33 cellular contexts compared by ENCODE assay signal in genomic region chr12:83468988-83469908, GRCh38.
"Had no signal": no experiment of that assay in that cellular context is flagged by ENCODE, and none has a peak within 500 bp of the region (broad histone marks: within the 10 kb centered on the region; RNA-seq: fewer than 3 reads in every experiment).

No MANE protein-coding gene starts in this region.

- H3K27me3 ChIP-seq: adrenal gland, ascending aorta, breast epithelium, esophagus squamous epithelium, gastrocnemius medialis, pancreas, sigmoid colon, upper lobe of left lung, vagina had no signal

- H3K36me3 ChIP-seq: adrenal gland, ascending aorta, breast epithelium, esophagus squamous epithelium, gastrocnemius medialis, pancreas, prostate gland, sigmoid colon, upper lobe of left lung, vagina had no signal

- H2AFZ ChIP-seq: hepatocyte had no signal

- H3K9me3 ChIP-seq: ascending aorta, breast epithelium, esophagus squamous epithelium, gastrocnemius medialis, pancreas, prostate gland, sigmoid colon, upper lobe of left lung, vagina had no signal

- H3K4me3 ChIP-seq: adrenal gland, ascending aorta, breast epithelium, esophagus squamous epithelium, gastrocnemius medialis, hepatocyte, pancreas, prostate gland, sigmoid colon, upper lobe of left lung, vagina had no signal

- DNase-seq: activated CD4-positive, alpha-beta memory T cell treated with anti-CD3 and anti-CD28 coated beads for 36 hours; activated CD4-positive, alpha-beta T cell treated with anti-CD3 and anti-CD28 coated beads, Interleukin-2, amount 10 ng/mL, durations not matched to agents 24 days and 14 days; activated CD4-positive, CD25-positive, alpha-beta regulatory T cell treated with anti-CD3 and anti-CD28 coated beads, Interleukin-2, amount 50 U/mL, for 72 hours; activated CD8-positive, alpha-beta memory T cell treated with anti-CD3 and anti-CD28 coated beads, Interleukin-2, amount 50 U/mL, for 4 hours; activated effector memory CD4-positive, alpha-beta T cell treated with anti-CD3 and anti-CD28 coated beads, Interleukin-2, amount 50 U/mL, for 16 hours; activated naive CD4-positive, alpha-beta T cell treated with anti-CD3 and anti-CD28 coated beads for 36 hours; activated naive CD8-positive, alpha-beta T cell treated with anti-CD3 and anti-CD28 coated beads for 36 hours; activated T-cell treated with anti-CD3 and anti-CD28 coated beads, Interleukin-2, amount 50 U/mL, for 1 hour; adrenal gland; dermis blood vessel endothelial cell; effector CD4-positive, alpha-beta T cell; esophagus squamous epithelium; gastrocnemius medialis; glutamatergic neuron; left cardiac atrium; naive B cell; nephron progenitor cell; nucleus accumbens; pancreas; retina; sigmoid colon; small intestine; stimulated activated CD4-positive, alpha-beta T cell treated with anti-CD3 and anti-CD28 coated beads, Interleukin-4, amount 100 ng/mL, for 24 hours; T-helper 17 cell; T1000; upper lobe of left lung had no signal

- H3K27ac ChIP-seq: adrenal gland, ascending aorta, breast epithelium, epithelial cell of prostate, esophagus squamous epithelium, gastrocnemius medialis, hepatocyte, pancreas, prostate gland, sigmoid colon, upper lobe of left lung, vagina had no signal

- H3K79me2 ChIP-seq: hepatocyte had no signal

- H3K4me2 ChIP-seq: hepatocyte had no signal

- ATAC-seq: gastrocnemius medialis; left cardiac atrium; pancreas; stimulated activated effector memory CD8-positive, alpha-beta T cell treated with anti-CD3 and anti-CD28 coated beads, Interleukin-12 subunit alpha, Interleukin-12 subunit beta, amount 100 ng/mL, for 72 hours; T-helper 17 cell had no signal

- H3K4me1 ChIP-seq: adrenal gland, ascending aorta, breast epithelium, esophagus squamous epithelium, gastrocnemius medialis, prostate gland, sigmoid colon, upper lobe of left lung, vagina had no signal
